ENCODE assay signal across 28 cellular contexts in the genomic region with DNA sequence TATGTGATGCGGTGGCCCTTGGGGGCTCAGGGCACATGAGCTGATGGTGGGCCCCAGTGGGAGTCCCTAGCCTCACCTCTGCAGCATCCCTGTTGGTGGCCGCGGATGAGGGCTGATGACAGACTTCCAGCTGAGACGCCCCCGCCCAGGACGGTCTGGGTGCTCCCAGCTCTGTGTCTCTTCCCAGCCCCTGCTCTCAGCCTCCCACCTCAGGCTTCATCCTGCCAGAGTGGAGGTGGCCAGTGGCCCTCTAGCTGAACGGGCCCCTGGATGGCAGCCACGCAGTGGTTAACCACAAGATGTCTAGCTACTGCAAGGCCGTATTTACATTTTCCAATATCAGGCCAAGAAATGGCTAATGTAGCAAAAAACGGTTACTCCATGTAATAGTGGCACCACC.
DNase-seq lines count a peak whose midpoint lies in the region; TF ChIP-seq lines count a peak whose summit lies in the region.
"Had no signal": no experiment of that assay in that cellular context is flagged by ENCODE, and none has a peak within 500 bp of the region (broad histone marks: within the 10 kb centered on the region; RNA-seq: fewer than 3 reads in every experiment).

No MANE protein-coding gene starts in this region.

- H3K79me2 ChIP-seq in osteoblast (ENCODE audit: insufficient read depth, low read length), result no peaks in the 10 kb centered on the region
- H3K79me2 ChIP-seq: hepatocyte had no signal

- H3K4me2 ChIP-seq in osteoblast (ENCODE audit: insufficient read depth, low read length), result no peak overlapping the region
- H3K4me2 ChIP-seq: GM23338, hepatocyte had no signal

- H3K4me3 ChIP-seq in astrocyte of the spinal cord (ENCODE audit: low read depth, low read length), result no peak overlapping the region
- no peak overlapping the region for H3K4me3 ChIP-seq in osteoblast (ENCODE audit: insufficient read depth, low read length)
- H3K4me3 ChIP-seq: gastrocnemius medialis, GM23338, hepatocyte, right atrium auricular region, SJCRH30, testis had no signal

- in situ Hi-C loops in astrocyte of the spinal cord (cut with HindIII; ENCODE audit: low sequenced_read_pairs), result no loop called here

- POLR2A ChIA-PET in RWPE1 (lab: Yijun Ruan, JAX; ENCODE audit: low non-redundant PET), result interaction anchor here (0.7 kb wide), 1 partner anchor 17 kb away, joined by 5 read pairs; no protein-coding TSS in a partner anchor

- no peak overlapping the region for H3K27ac ChIP-seq in osteoblast (ENCODE audit: low read depth, low read length)
- no peak overlapping the region for H3K27ac ChIP-seq in RWPE1
- H3K27ac ChIP-seq: brain microvascular endothelial cell, gastrocnemius medialis, hepatocyte, right atrium auricular region, SJCRH30, testis had no signal

- no peaks in the 10 kb centered on the region for H3K9me3 ChIP-seq in osteoblast (ENCODE audit: low read depth, low read length)
- H3K9me3 ChIP-seq: gastrocnemius medialis, right atrium auricular region, SJCRH30, testis had no signal

- H3K27me3 ChIP-seq in osteoblast (ENCODE audit: insufficient read depth, low read length), result peaks cover 45% of the 10 kb centered on the region
- H3K27me3 ChIP-seq: hepatocyte, right atrium auricular region, testis had no signal

- TF ChIP-seq CTCF in astrocyte of the spinal cord (IDR thresholded peaks at IDR 0.05; ENCODE audit: low read depth, low read length) (no peak), osteoblast (IDR thresholded peaks at IDR 0.05; ENCODE audit: extremely low read depth, low read depth, low read length) (no peak), RWPE1 (conservative IDR thresholded peaks at IDR 0.05; ENCODE audit: low read depth) (no peak), GM10266 (IDR thresholded peaks at IDR 0.05; ENCODE audit: control insufficient read depth, insufficient read depth, low read depth, missing control alignments) (no peak)

- H4K20me1 ChIP-seq in osteoblast (ENCODE audit: insufficient read depth, low read length), result no peaks in the 10 kb centered on the region

- DNase-seq in activated effector memory CD4-positive, alpha-beta T cell treated with anti-CD3 and anti-CD28 coated beads, Interleukin-2, amount 50 U/mL, for 16 hours, result peak; percentile 61
- DNase-seq in activated effector memory CD4-positive, alpha-beta T cell treated with Interleukin-2 at 50 U/mL for 16 hours, result no peak
- DNase-seq in M059J (ENCODE audit: low read depth) (peak; percentile 49), astrocyte of the spinal cord (ENCODE audit: low read depth, low spot score) (peak; percentile 24), osteoblast (ENCODE audit: insufficient read length, low spot score, missing footprints) (peak; percentile 26), RWPE1 (ENCODE audit: low spot score) (no peak), NCI-H1092 treated with DMSO at 0.1 percent for 48 hours (lab: John Stamatoyannopoulos, UW) (no peak), GM10266 (ENCODE audit: extremely low spot score) (no peak)
- DNase-seq: 8988T; activated CD4-positive, alpha-beta T cell treated with anti-CD3 and anti-CD28 coated beads for 48 hours; activated CD8-positive, alpha-beta memory T cell treated with anti-CD3 and anti-CD28 coated beads for 24 hours; activated gamma-delta T cell; activated T-cell treated with anti-CD3 and anti-CD28 coated beads for 4 hours; brain microvascular endothelial cell; CD8-positive, alpha-beta T cell; gastrocnemius medialis; NCI-H1417 treated with DMSO at 0.1 percent for 48 hours; NCI-H2029 treated with DMSO at 0.1 percent for 48 hours; NCI-H2227 treated with DMSO at 0.1 percent for 48 hours; NCI-H69; SJCRH30; stimulated activated CD4-positive, alpha-beta T cell treated with anti-CD3 and anti-CD28 coated beads, Interleukin-2, amount 100 ng/mL, for 24 hours; stimulated activated naive CD8-positive, alpha-beta T cell treated with anti-CD3 and anti-CD28 coated beads, Interleukin-15, Interleukin-2, amounts not matched to agents 100 U/mL and 50 U/mL, for 24 hours; SW 1271; testis had no signal

- CTCF ChIA-PET in RWPE1 (lab: Yijun Ruan, JAX), result interaction anchor here (0.6 to 1.1 kb wide), 2 partner anchors 17 to 32 kb away, joined by 3 read pairs; no protein-coding TSS in a partner anchor

- H3K36me3 ChIP-seq in osteoblast (ENCODE audit: insufficient read depth, low read length), result no peaks in the 10 kb centered on the region
- H3K36me3 ChIP-seq: brain microvascular endothelial cell, gastrocnemius medialis, right atrium auricular region, SJCRH30 had no signal

- no peak overlapping the region for H2AFZ ChIP-seq in osteoblast (ENCODE audit: low read length)
- H2AFZ ChIP-seq: GM23338, hepatocyte had no signal

- H3K4me1 ChIP-seq in osteoblast (ENCODE audit: insufficient read depth, low read length), result peaks cover 5% of the 10 kb centered on the region
- H3K4me1 ChIP-seq: gastrocnemius medialis, right atrium auricular region, SJCRH30, testis had no signal

Comparison
In these comparisons a context has a peak if more than half of its experiments do, and no peak if none do; other contexts are left out.
1. DNase-seq: peak in activated effector memory CD4-positive, alpha-beta T cell treated with anti-CD3 and anti-CD28 coated beads, Interleukin-2, amount 50 U/mL, for 16 hours (single experiment), M059J (single experiment), astrocyte of the spinal cord (single experiment) and osteoblast (single experiment); none in activated effector memory CD4-positive, alpha-beta T cell treated with Interleukin-2 at 50 U/mL for 16 hours (single experiment), RWPE1 (single experiment), NCI-H1092 treated with DMSO at 0.1 percent for 48 hours (single experiment) and GM10266 (single experiment).